26 cellular contexts compared by ENCODE assay signal in genomic region chrX:97123001-97123400, GRCh38.
"Had no signal": no experiment of that assay in that cellular context is flagged by ENCODE, and none has a peak within 500 bp of the region (broad histone marks: within the 10 kb centered on the region; RNA-seq: fewer than 3 reads in every experiment).

No MANE protein-coding gene starts in this region.

- H3K4me3 ChIP-seq: colonic mucosa, coronary artery, dorsolateral prefrontal cortex, esophagus muscularis mucosa, esophagus squamous epithelium, gastrocnemius medialis, gastroesophageal sphincter, heart left ventricle, heart right ventricle had no signal

- H3K36me3 ChIP-seq: colonic mucosa, esophagus muscularis mucosa, esophagus squamous epithelium, gastrocnemius medialis, gastroesophageal sphincter, heart left ventricle, heart right ventricle had no signal

- DNase-seq: colonic mucosa; cortex of kidney; dorsolateral prefrontal cortex; effector CD4-positive, alpha-beta T cell; effector CD8-positive, alpha-beta T cell; effector memory CD4-positive, alpha-beta T cell; effector memory CD8-positive, alpha-beta T cell; endodermal cell; erythroblast; esophagus squamous epithelium; foreskin fibroblast; foreskin keratinocyte; gastrocnemius medialis; glutamatergic neuron; head of caudate nucleus; heart left ventricle; heart right ventricle had no signal

- ATAC-seq: effector memory CD8-positive, alpha-beta T cell; esophagus mucosa; foreskin keratinocyte; gastrocnemius medialis; gastroesophageal sphincter; heart left ventricle; heart right ventricle had no signal

- FAIRE-seq: colon, endometrium, endothelial cell of umbilical vein, frontal cortex had no signal

- H3K4me1 ChIP-seq: colonic mucosa, esophagus muscularis mucosa, esophagus squamous epithelium, foreskin keratinocyte, gastroesophageal sphincter, heart left ventricle, heart right ventricle had no signal

- H3K9me3 ChIP-seq: colonic mucosa, esophagus muscularis mucosa, esophagus squamous epithelium, gastrocnemius medialis, gastroesophageal sphincter, heart left ventricle, heart right ventricle had no signal

- H3K27me3 ChIP-seq: colonic mucosa, esophagus muscularis mucosa, esophagus squamous epithelium, foreskin keratinocyte, gastrocnemius medialis, gastroesophageal sphincter had no signal

- H3K27ac ChIP-seq: colonic mucosa, coronary artery, dorsolateral prefrontal cortex, epithelial cell of prostate, esophagus muscularis mucosa, esophagus squamous epithelium, foreskin keratinocyte, gastrocnemius medialis, gastroesophageal sphincter, heart left ventricle, heart right ventricle had no signal
